ENCODE assay signal across 8 cellular contexts in the genomic region with DNA sequence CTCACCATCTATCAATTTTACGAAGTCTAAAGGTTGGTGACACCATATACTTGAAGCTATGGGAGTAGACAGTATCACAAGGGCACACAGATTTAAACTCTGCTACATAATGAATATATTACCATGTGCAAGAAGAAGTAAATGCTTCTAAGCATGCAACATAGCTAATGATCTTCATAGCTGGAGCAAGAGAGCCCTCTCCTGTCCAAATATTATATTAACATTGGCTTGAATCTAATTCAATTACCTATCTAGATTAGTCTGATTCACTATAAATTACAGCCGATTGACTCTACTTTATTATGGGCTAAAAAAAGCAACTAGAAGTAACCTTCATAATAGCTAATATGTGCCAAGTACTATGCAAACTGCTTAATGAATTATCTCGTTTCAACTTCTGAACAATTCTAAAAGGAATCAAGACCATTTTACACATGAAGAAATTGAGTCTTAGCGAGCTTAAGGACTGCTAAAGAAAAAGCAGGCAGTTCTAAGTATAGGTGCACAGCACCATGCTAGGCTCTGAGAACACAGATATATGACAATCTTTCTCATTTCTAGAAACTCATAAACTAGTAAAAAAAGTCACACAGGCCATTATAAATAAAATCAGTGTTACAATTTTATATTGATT. TPM values are rescaled to one million over a fixed set of nuclear protein-coding genes. Genes with fewer than 3 reads are reported as not detected.
DNase-seq lines count a peak whose midpoint lies in the region; ATAC-seq and TF ChIP-seq lines count a peak whose summit lies in the region.

No MANE protein-coding gene starts in this region.

- H3K4me3 ChIP-seq in RWPE2 (ENCODE audit: severe bottlenecking) = no peak overlapping the region
- no peak overlapping the region for H3K4me3 ChIP-seq in thoracic aorta

- H3K9me3 ChIP-seq in RWPE2 (ENCODE audit: severe bottlenecking) (no peaks in the 10 kb centered on the region), thoracic aorta (no peaks in the 10 kb centered on the region)

- TF ChIP-seq CTCF in RWPE2 (IDR thresholded peaks at IDR 0.05; ENCODE audit: poor library complexity, severe bottlenecking) (peak; percentile 70), thoracic aorta (IDR thresholded peaks at IDR 0.05) (peak; percentile 40)

- H3K27me3 ChIP-seq in RWPE2 (ENCODE audit: insufficient read depth, poor library complexity, severe bottlenecking) = no peaks in the 10 kb centered on the region
- H3K27me3 ChIP-seq in thoracic aorta (replicated peaks; ENCODE audit: insufficient read depth) = no peaks in the 10 kb centered on the region

- H3K27ac ChIP-seq in RWPE2 (ENCODE audit: poor library complexity, severe bottlenecking) (no peak overlapping the region), thoracic aorta (no peak overlapping the region)

- peak; percentile 55; the same call in 2 of the 3 replicates for ATAC-seq in RWPE2 (ENCODE audit: low read depth)
- ATAC-seq in thoracic aorta (ENCODE audit: insufficient number of reproducible peaks, low FRiP score, low read depth) = no peak
- ATAC-seq in HG03159 (IDR thresholded peaks at IDR 0.05; ENCODE audit: unreplicated experiment) = no peak

- H3K36me3 ChIP-seq in RWPE2 (ENCODE audit: low read depth) (peaks cover 82% of the 10 kb centered on the region), thoracic aorta (peaks cover 12% of the 10 kb centered on the region)

- no peaks in the 10 kb centered on the region for H3K4me1 ChIP-seq in RWPE2 (ENCODE audit: insufficient read depth, poor library complexity, severe bottlenecking)
- H3K4me1 ChIP-seq in thoracic aorta (ENCODE audit: control insufficient read depth in 1 of 2, low read depth in 2 of 2) = no peaks in the 10 kb centered on the region

- DNase-seq in COLO829 (ENCODE audit: low spot score) (peak; percentile 25), KG1 (lab: John Stamatoyannopoulos, UW) (peak; percentile 19), RWPE2 (ENCODE audit: low spot score) (no peak), fibroblast of the conjunctiva (ENCODE audit: low read depth) (peak; percentile 12), thoracic aorta (ENCODE audit: low spot score) (no peak), cerebellar nuclear complex (lab: John Stamatoyannopoulos, UW) (no peak), GDM1 (lab: John Stamatoyannopoulos, UW) (no peak)

RNA-seq across cellular contexts. Expression of a gene that starts 21.9 kb away (rescaled TPM):
- total RNA-seq in thoracic aorta = 10 to 100 TPM; 25.7 to 35.9 TPM

Comparison
In these comparisons a context has a peak if more than half of its experiments do, and no peak if none do; other contexts are left out.
1. DNase-seq: peak in COLO829 (single experiment), KG1 (single experiment) and fibroblast of the conjunctiva (single experiment); none in RWPE2 (single experiment), thoracic aorta (single experiment), cerebellar nuclear complex (0 of 2) and GDM1 (single experiment).